Comparison of ENCODE assay signal across 13 cellular contexts in genomic region chr9:81526587-81526986, GRCh38.
DNase-seq lines count a peak whose midpoint lies in the region; ATAC-seq and TF ChIP-seq lines count a peak whose summit lies in the region.
"Had no signal": no experiment of that assay in that cellular context is flagged by ENCODE, and none has a peak within 500 bp of the region (broad histone marks: within the 10 kb centered on the region; RNA-seq: fewer than 3 reads in every experiment).

No MANE protein-coding gene starts in this region.

- H2AFZ ChIP-seq in osteoblast (ENCODE audit: low read length) = peak overlapping the region; percentile 65

- H3K4me1 ChIP-seq in osteoblast (ENCODE audit: insufficient read depth, low read length) (peaks cover 8% of the 10 kb centered on the region), transverse colon (peaks cover 0 to 15% (median 4%) of the 10 kb centered on the region in 4 donors)
- H3K4me1 ChIP-seq: gastroesophageal sphincter had no signal

- TF ChIP-seq POLR2A in transverse colon (IDR thresholded peaks at IDR 0.05) = no peak

- H3K27me3 ChIP-seq in osteoblast (ENCODE audit: insufficient read depth, low read length) (peaks cover 6% of the 10 kb centered on the region), transverse colon (no peaks in the 10 kb centered on the region)
- H3K27me3 ChIP-seq: gastroesophageal sphincter had no signal

- TF ChIP-seq EP300 in transverse colon (IDR thresholded peaks at IDR 0.05; ENCODE audit: low read depth) = no peak

- WGBS in transverse colon (ENCODE audit: low coverage in 1 of 2), 2 donors = 64 to 75% methylated on average over 1 to 2 of the region's 2 CpGs

- in situ Hi-C loops in Caki2 (cut with HindIII; ENCODE audit: low pct_unique_long_range_greater_than_20kb, low sequenced_read_pairs) (no loop called here), transverse colon (cut with MboI; ENCODE audit: low pct_ligation_motif_present in 1 of 4, low pct_unique_long_range_greater_than_20kb in 1 of 4, low sequenced_read_pairs in 3 of 4) (loop anchor here in 1 of 4 donors (10.0 kb wide), 1 partner anchor 148 kb away; no protein-coding TSS in a partner anchor), ACHN (cut with HindIII; ENCODE audit: low pct_ligation_motif_present, low pct_unique_long_range_greater_than_20kb, low sequenced_read_pairs) (no loop called here)

- H3K36me3 ChIP-seq in osteoblast (ENCODE audit: insufficient read depth, low read length) = no peaks in the 10 kb centered on the region
- no peaks in the 10 kb centered on the region for H3K36me3 ChIP-seq in transverse colon
- H3K36me3 ChIP-seq: gastroesophageal sphincter had no signal

- intact Hi-C loops in transverse colon (cut with DNase I; ENCODE audit: low total_unique reads) = loop anchor here (10.0 kb wide), 1 partner anchor 158 kb away; the partner anchor contains the start of gene TLE1

- no peak overlapping the region for H3K27ac ChIP-seq in osteoblast (ENCODE audit: low read depth, low read length)
- no peak overlapping the region for H3K27ac ChIP-seq in transverse colon
- H3K27ac ChIP-seq: gastroesophageal sphincter had no signal

- no peaks in the 10 kb centered on the region for H4K20me1 ChIP-seq in osteoblast (ENCODE audit: insufficient read depth, low read length)

- no peak overlapping the region for H3K4me3 ChIP-seq in epithelial cell of proximal tubule (ENCODE audit: low read depth, low read length)
- H3K4me3 ChIP-seq in osteoblast (ENCODE audit: insufficient read depth, low read length) = peak overlapping the region; percentile 51
- no peak overlapping the region for H3K4me3 ChIP-seq in transverse colon
- H3K4me3 ChIP-seq: gastroesophageal sphincter, mucosa of descending colon had no signal

- TF ChIP-seq CTCF in epithelial cell of proximal tubule (conservative IDR thresholded peaks at IDR 0.05; ENCODE audit: low read depth, low read length) (no peak), osteoblast (IDR thresholded peaks at IDR 0.05; ENCODE audit: extremely low read depth, low read depth, low read length) (no peak), transverse colon (IDR thresholded peaks at IDR 0.05) (no peak)

- peak overlapping the region; percentile 73 for H3K4me2 ChIP-seq in osteoblast (ENCODE audit: insufficient read depth, low read length)

- peak; percentile 57 for DNase-seq in Caki2 (ENCODE audit: low read depth)
- peak; percentile 7 for DNase-seq in NCI-H446 treated with DMSO at 0.1 percent for 48 hours (lab: John Stamatoyannopoulos, UW)
- peak; percentile 78 for DNase-seq in epithelial cell of proximal tubule (ENCODE audit: low read depth)
- peak; percentile 79 for DNase-seq in osteoblast (ENCODE audit: insufficient read length, low spot score, missing footprints)
- no peak for DNase-seq in transverse colon
- DNase-seq in ACHN = no peak
- no peak for DNase-seq in activated T-cell treated with anti-CD3 and anti-CD28 coated beads, Interleukin-2, amount 50 U/mL, for 48 hours
- DNase-seq: activated CD4-positive, alpha-beta memory T cell treated with anti-CD3 and anti-CD28 coated beads for 36 hours; mucosa of descending colon; NCI-H1092 treated with DMSO at 0.1 percent for 48 hours; NCI-H345 had no signal

- no peaks in the 10 kb centered on the region for H3K79me2 ChIP-seq in osteoblast (ENCODE audit: insufficient read depth, low read length)

- H3K9me3 ChIP-seq in osteoblast (ENCODE audit: low read depth, low read length) = no peaks in the 10 kb centered on the region
- no peaks in the 10 kb centered on the region for H3K9me3 ChIP-seq in transverse colon
- H3K9me3 ChIP-seq: gastroesophageal sphincter, mucosa of descending colon had no signal

- ATAC-seq in GM21529 (IDR thresholded peaks at IDR 0.05; ENCODE audit: unreplicated experiment) = no peak
- ATAC-seq: gastroesophageal sphincter, mucosa of descending colon had no signal

Comparison
In these comparisons a context has a peak if more than half of its experiments do, and no peak if none do; other contexts are left out.
1. DNase-seq: peak in Caki2 (single experiment), NCI-H446 treated with DMSO at 0.1 percent for 48 hours (single experiment), epithelial cell of proximal tubule (single experiment) and osteoblast (single experiment); none in transverse colon (single experiment), ACHN (single experiment) and activated T-cell treated with anti-CD3 and anti-CD28 coated beads, Interleukin-2, amount 50 U/mL, for 48 hours (0 of 2).